14 cellular contexts compared by ENCODE assay signal in the genomic region with DNA sequence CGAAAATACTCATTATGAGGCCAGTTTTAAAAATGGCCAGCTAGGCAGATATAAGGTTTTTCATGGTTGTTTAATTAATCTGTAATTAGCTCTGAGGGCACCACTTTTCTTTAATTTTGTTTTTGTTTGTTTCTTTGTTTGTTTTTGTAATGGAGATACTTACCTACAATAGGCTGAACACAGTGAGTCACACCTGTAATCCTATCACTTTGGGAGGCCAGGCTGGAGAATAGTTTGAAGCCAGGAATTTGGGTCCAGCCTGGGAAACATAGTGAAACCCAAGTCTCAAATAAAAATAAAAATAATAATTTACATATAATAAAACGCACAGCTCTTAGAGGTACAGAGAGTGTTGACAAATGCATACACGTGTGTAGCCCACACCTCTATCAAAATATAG. TPM values are rescaled to one million over a fixed set of nuclear protein-coding genes. Genes with fewer than 3 reads are reported as not detected.
DNase-seq lines count a peak whose midpoint lies in the region; ATAC-seq and TF ChIP-seq lines count a peak whose summit lies in the region.
"Had no signal": no experiment of that assay in that cellular context is flagged by ENCODE, and none has a peak within 500 bp of the region (broad histone marks: within the 10 kb centered on the region; RNA-seq: fewer than 3 reads in every experiment).

No MANE protein-coding gene starts in this region.

- peak overlapping the region; percentile 85 for H3K4me3 Mint-ChIP-seq in nephron progenitor cell
- H3K4me3 Mint-ChIP-seq: stimulated activated memory B cell treated with anti-CD40 and anti-IgM and Interleukin-4, amounts not matched to agents 10 μg/mL and 1 μg/mL and 100 μg/mL, for 72 hours had no signal

- peaks cover 53% of the 10 kb centered on the region for H3K4me1 Mint-ChIP-seq in nephron progenitor cell

- peak; percentile 72 for DNase-seq in DMS53 (lab: John Stamatoyannopoulos, UW)
- DNase-seq in NCI-H1105 treated with DMSO at 0.1 percent for 48 hours (lab: John Stamatoyannopoulos, UW): peak; percentile 35
- DNase-seq in dorsolateral prefrontal cortex: no peak
- DNase-seq in nephron progenitor cell: no peak
- no peak for DNase-seq in GM19240 (ENCODE audit: insufficient read length, low spot score)
- no peak for DNase-seq in G401 (ENCODE audit: low spot score)
- no peak for DNase-seq in T-helper 2 cell
- DNase-seq: activated CD4-positive, alpha-beta T cell treated with anti-CD3 and anti-CD28 coated beads, Interleukin-2, amount 50 U/mL, for 48 hours; activated gamma-delta T cell treated with Interleukin-2 at 50 U/mL for 16 hours; caudate nucleus had no signal

- ATAC-seq in HG03571 (IDR thresholded peaks at IDR 0.05; ENCODE audit: unreplicated experiment): no peak
- ATAC-seq: stimulated activated memory B cell treated with anti-CD40 and anti-IgM and Interleukin-4, amounts not matched to agents 10 μg/mL and 1 μg/mL and 100 μg/mL, for 72 hours had no signal

- in situ Hi-C loops in G401 (cut with HindIII; ENCODE audit: low sequenced_read_pairs): no loop called here

- no peaks in the 10 kb centered on the region for H3K27me3 ChIP-seq in dorsolateral prefrontal cortex

- TF ChIP-seq CTCF in dorsolateral prefrontal cortex (IDR thresholded peaks at IDR 0.05 in 54 of 56, conservative IDR thresholded peaks at IDR 0.05 in 2 of 56; ENCODE audit: low read depth in 1 of 56, partially characterized antibody in 56 of 56) (no peak), nephron progenitor cell (IDR thresholded peaks at IDR 0.05) (no peak)

- peak overlapping the region in 43 of 59 donors; percentile 8 to 97 (median 89) for H3K27ac ChIP-seq in dorsolateral prefrontal cortex
- H3K27ac ChIP-seq: BLaER1 treated with 17β-estradiol and CSF1 and Interleukin-3, amounts not matched to agents 10 nM and 100 nM had no signal

- H3K36me3 Mint-ChIP-seq in nephron progenitor cell (ENCODE audit: low read depth): peaks cover 18% of the 10 kb centered on the region
- H3K36me3 Mint-ChIP-seq: stimulated activated memory B cell treated with anti-CD40 and anti-IgM and Interleukin-4, amounts not matched to agents 10 μg/mL and 1 μg/mL and 100 μg/mL, for 72 hours had no signal

- H3K9me3 Mint-ChIP-seq in nephron progenitor cell: peaks cover 6% of the 10 kb centered on the region
- H3K9me3 Mint-ChIP-seq: stimulated activated memory B cell treated with anti-CD40 and anti-IgM and Interleukin-4, amounts not matched to agents 10 μg/mL and 1 μg/mL and 100 μg/mL, for 72 hours had no signal

- peak overlapping the region; percentile 100 for H3K27ac Mint-ChIP-seq in nephron progenitor cell
- H3K27ac Mint-ChIP-seq: stimulated activated memory B cell treated with anti-CD40 and anti-IgM and Interleukin-4, amounts not matched to agents 10 μg/mL and 1 μg/mL and 100 μg/mL, for 72 hours had no signal

- intact Hi-C loops in dorsolateral prefrontal cortex (cut with DNase I): loop anchor here in 1 of 2 donors (10.0 kb wide), 1 partner anchor 179 kb away; no protein-coding TSS in a partner anchor

- H3K27me3 Mint-ChIP-seq in nephron progenitor cell (ENCODE audit: low read depth, poor library complexity): peaks cover 5% of the 10 kb centered on the region

- H3K4me3 ChIP-seq in dorsolateral prefrontal cortex: peak overlapping the region in 10 of 59 donors; percentile 47 to 73 (median 64)
- H3K4me3 ChIP-seq: BLaER1 treated with 17β-estradiol and CSF1 and Interleukin-3, amounts not matched to agents 10 nM and 100 nM had no signal

RNA-seq across cellular contexts. Expression of a gene that starts 23.0 kb away (rescaled TPM):
- total RNA-seq in dorsolateral prefrontal cortex: 10 to 100 TPM in 2 of 120 experiments, 1 to 10 TPM in 104, under 1 TPM in 10, not detected in 4; 0.62 to 11.2 (median 1.9) TPM
- 1.3 and 4.0 TPM in 2 replicates for total RNA-seq in G401 (2014; rRNA removed; shearing (Covaris generic))
- total RNA-seq: osteoblast had no signal

RNA-seq across cellular contexts. Expression of a gene that starts 56.8 kb away (rescaled TPM):
- 10 to 100 TPM; 19.7 to 57.3 (median 39.9) TPM for total RNA-seq in dorsolateral prefrontal cortex
- 76.5 and 115 TPM in 2 replicates for total RNA-seq in G401 (2014; rRNA removed; shearing (Covaris generic))

Comparison
In these comparisons a context has a peak if more than half of its experiments do, and no peak if none do; other contexts are left out.
1. DNase-seq: peak in DMS53 (single experiment) and NCI-H1105 treated with DMSO at 0.1 percent for 48 hours (single experiment); none in dorsolateral prefrontal cortex (0 of 10), nephron progenitor cell (single experiment), GM19240 (single experiment), G401 (single experiment) and T-helper 2 cell (0 of 5).